1 cellular context compared by ENCODE assay signal in genomic region chr10:124520553-124521428, GRCh38.
TF ChIP-seq lines count a peak whose summit lies in the region.

No MANE protein-coding gene starts in this region.

TF ChIP-seq in IMR-90, 13 proteins besides CTCF, POLR2A, EP300 and RAD21:
- no peak for TF ChIP-seq MXI1 (IDR thresholded peaks at IDR 0.05; ENCODE audit: borderline replicate concordance, low read depth, low read length)
